ENCODE assay signal across 9 cellular contexts in the genomic region with DNA sequence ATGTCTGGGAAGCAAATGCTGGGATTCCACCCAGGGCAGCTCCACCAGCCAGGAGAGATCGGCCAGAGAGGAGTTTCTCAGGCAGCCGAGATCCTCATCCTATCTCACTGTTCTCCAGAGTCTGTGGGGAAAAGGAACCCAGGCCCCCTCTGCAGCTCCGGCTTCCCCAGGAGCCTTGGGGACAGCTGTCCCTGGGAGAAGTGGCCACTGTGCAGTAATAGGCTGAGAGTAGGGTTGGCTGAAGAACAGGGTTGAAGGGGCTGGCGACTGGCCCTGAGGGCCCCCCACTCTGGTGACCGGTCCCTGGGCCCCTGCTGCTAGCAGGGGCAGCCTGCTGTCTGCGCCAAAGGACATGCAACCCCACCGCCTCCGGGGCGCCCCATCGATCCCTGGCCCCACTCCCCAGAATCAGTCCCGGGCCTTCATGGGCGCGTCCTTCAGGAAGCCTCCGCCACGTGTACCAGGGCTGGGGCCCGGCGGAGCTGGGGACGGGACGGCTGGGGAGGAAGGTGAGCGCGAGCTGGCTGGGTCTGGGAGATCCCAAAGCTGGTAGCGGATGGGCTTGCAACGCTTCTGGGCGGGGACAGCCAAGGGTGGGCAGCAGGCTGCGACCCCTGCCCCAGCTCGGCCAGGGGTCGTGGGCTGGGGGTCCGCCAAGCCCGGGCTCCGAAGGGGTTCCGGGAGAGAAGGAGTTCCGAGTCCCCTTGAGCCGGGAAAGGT. TPM values are rescaled to one million over a fixed set of nuclear protein-coding genes. Genes with fewer than 3 reads are reported as not detected.
DNase-seq lines count a peak whose midpoint lies in the region; ATAC-seq, FAIRE-seq and TF ChIP-seq lines count a peak whose summit lies in the region.
"Had no signal": no experiment of that assay in that cellular context is flagged by ENCODE, and none has a peak within 500 bp of the region (broad histone marks: within the 10 kb centered on the region; RNA-seq: fewer than 3 reads in every experiment).

No MANE protein-coding gene starts in this region.

- TF ChIP-seq CTCF in WERI-Rb-1 (IDR thresholded peaks at IDR 0.05; ENCODE audit: low read depth, low read length) (no peak), fibroblast of villous mesenchyme (IDR thresholded peaks at IDR 0.05; ENCODE audit: insufficient read depth, low read depth, low read length) (no peak), pancreas (IDR thresholded peaks at IDR 0.05) (no peak)

- peaks cover 12% of the 10 kb centered on the region for H3K36me3 ChIP-seq in WERI-Rb-1
- H3K36me3 ChIP-seq in pancreas = no peaks in the 10 kb centered on the region

- H3K4me3 ChIP-seq in WERI-Rb-1 (ENCODE audit: low read depth, low read length) (peak overlapping the region; percentile 88), fibroblast of villous mesenchyme (ENCODE audit: low read depth, low read length) (peak overlapping the region; percentile 94), pancreas (peak overlapping the region; percentile 92 to 99 (median 96))

- peak; percentile 38 for DNase-seq in NCI-H748 (lab: John Stamatoyannopoulos, UW; ENCODE audit: unreplicated experiment)
- DNase-seq in NCI-H748 treated with DMSO at 0.1 percent for 48 hours (lab: John Stamatoyannopoulos, UW) = no peak
- DNase-seq in WERI-Rb-1 = peak; percentile 34
- DNase-seq in fibroblast of villous mesenchyme (ENCODE audit: low read depth) = no peak
- DNase-seq in pancreas = peak; percentile 46 to 88 (median 64)
- DNase-seq: DND-41 had no signal

- WGBS in pancreas, 2 donors = 1 to 2% methylated on average over 33 of the region's 33 CpGs

- no peak for FAIRE-seq in pancreas (lab: Jason Lieb, UNC)

- H3K27ac ChIP-seq in WERI-Rb-1 (peak overlapping the region; percentile 60), pancreas (peak overlapping the region; percentile 84 to 90 (median 87))

- ATAC-seq in pancreas (peak; percentile 1 to 39 (median 10)), GM21515 (IDR thresholded peaks at IDR 0.05; ENCODE audit: unreplicated experiment) (no peak), GM19023 (IDR thresholded peaks at IDR 0.05; ENCODE audit: unreplicated experiment) (no peak), HG03571 (IDR thresholded peaks at IDR 0.05; ENCODE audit: unreplicated experiment) (no peak)

- no peaks in the 10 kb centered on the region for H3K9me3 ChIP-seq in WERI-Rb-1 (ENCODE audit: severe bottlenecking)
- H3K9me3 ChIP-seq in pancreas = no peaks in the 10 kb centered on the region

- intact Hi-C loops in pancreas (cut with DNase I) = no loop called here

- H3K4me1 ChIP-seq in pancreas = peaks cover 20 to 39% (median 27%) of the 10 kb centered on the region in 3 donors

- H3K27me3 ChIP-seq in WERI-Rb-1 (ENCODE audit: insufficient read depth, low read depth, severe bottlenecking) (no peaks in the 10 kb centered on the region), pancreas (no peaks in the 10 kb centered on the region)

RNA-seq across cellular contexts. Expression of gene STXBP1, which starts 44.0 kb away (rescaled TPM):
- total RNA-seq in fibroblast of villous mesenchyme (12.6 and 19.9 TPM in 2 replicates), pancreas (10 to 100 TPM; 14.3 to 33.0 (median 22.0) TPM)
- polyA plus RNA-seq in pancreas = 10 to 100 TPM; 17.6 to 46.4 TPM

Comparison
In these comparisons a context has a peak if more than half of its experiments do, and no peak if none do; other contexts are left out.
1. DNase-seq: peak in NCI-H748 (single experiment), WERI-Rb-1 (single experiment) and pancreas (6 of 6); none in NCI-H748 treated with DMSO at 0.1 percent for 48 hours (single experiment) and fibroblast of villous mesenchyme (single experiment).
2. ATAC-seq: peak in pancreas (4 of 4); none in GM21515 (single experiment), GM19023 (single experiment) and HG03571 (single experiment).
3. Peak in every context shown above with its lines, with median percentiles within 50 percentile points of each other: H3K4me3 ChIP-seq.